ENCODE assay signal across 16 cellular contexts in genomic region chr19:54002495-54003315, GRCh38. TPM values are rescaled to one million over a fixed set of nuclear protein-coding genes. Genes with fewer than 3 reads are reported as not detected.
"Had no signal": no experiment of that assay in that cellular context is flagged by ENCODE, and none has a peak within 500 bp of the region (broad histone marks: within the 10 kb centered on the region; RNA-seq: fewer than 3 reads in every experiment).

No MANE protein-coding gene starts in this region.

- H3K4me1 ChIP-seq: gastrocnemius medialis, heart left ventricle, parathyroid adenoma, thyroid gland had no signal

- ATAC-seq: activated naive CD8-positive, alpha-beta T cell treated with anti-CD3 and anti-CD28 coated beads, Interleukin-2, amount 50 U/mL, for 24 hours; activated T-helper 17 cell treated with anti-CD3 and anti-CD28 coated beads, Interleukin-2, amount 50 U/mL, for 72 hours; gastrocnemius medialis; heart left ventricle; left cardiac atrium; mucosa of descending colon; naive thymus-derived CD4-positive, alpha-beta T cell; stimulated activated naive B cell treated with anti-CD40 and anti-IgM and Interleukin-4, amounts not matched to agents 10 μg/mL and 1 μg/mL and 100 μg/mL, for 72 hours had no signal

- H3K27ac Mint-ChIP-seq: activated naive CD4-positive, alpha-beta T cell treated with anti-CD3 and anti-CD28 coated beads for 36 hours; activated naive CD8-positive, alpha-beta T cell treated with anti-CD3 and anti-CD28 coated beads, Interleukin-2, amount 50 U/mL, for 24 hours; activated T-helper 17 cell treated with anti-CD3 and anti-CD28 coated beads, Interleukin-2, amount 50 U/mL, for 72 hours; naive thymus-derived CD4-positive, alpha-beta T cell; stimulated activated naive B cell treated with anti-CD40 and anti-IgM and Interleukin-4, amounts not matched to agents 10 μg/mL and 1 μg/mL and 100 μg/mL, for 72 hours had no signal

- H3K9me3 Mint-ChIP-seq: activated naive CD4-positive, alpha-beta T cell treated with anti-CD3 and anti-CD28 coated beads for 36 hours; activated naive CD8-positive, alpha-beta T cell treated with anti-CD3 and anti-CD28 coated beads, Interleukin-2, amount 50 U/mL, for 24 hours; activated T-helper 17 cell treated with anti-CD3 and anti-CD28 coated beads, Interleukin-2, amount 50 U/mL, for 72 hours had no signal

- FAIRE-seq: colon had no signal

- H3K27me3 ChIP-seq: gastrocnemius medialis, thyroid gland had no signal

- H3K4me3 ChIP-seq: gastrocnemius medialis, heart left ventricle, mucosa of descending colon, thyroid gland had no signal

- H3K36me3 ChIP-seq: heart left ventricle, thyroid gland had no signal

- H3K79me2 ChIP-seq: parathyroid adenoma had no signal

- H3K27ac ChIP-seq: gastrocnemius medialis, heart left ventricle, parathyroid adenoma, thyroid gland had no signal

- H2AFZ ChIP-seq: parathyroid adenoma had no signal

- H3K9me3 ChIP-seq: gastrocnemius medialis, heart left ventricle, mucosa of descending colon, thyroid gland had no signal

- H3K4me3 Mint-ChIP-seq: activated naive CD4-positive, alpha-beta T cell treated with anti-CD3 and anti-CD28 coated beads for 36 hours; activated naive CD8-positive, alpha-beta T cell treated with anti-CD3 and anti-CD28 coated beads, Interleukin-2, amount 50 U/mL, for 24 hours; activated T-helper 17 cell treated with anti-CD3 and anti-CD28 coated beads, Interleukin-2, amount 50 U/mL, for 72 hours; naive thymus-derived CD4-positive, alpha-beta T cell; stimulated activated naive B cell treated with anti-CD40 and anti-IgM and Interleukin-4, amounts not matched to agents 10 μg/mL and 1 μg/mL and 100 μg/mL, for 72 hours had no signal

- H3K9ac ChIP-seq: parathyroid adenoma had no signal

- H3K36me3 Mint-ChIP-seq: naive thymus-derived CD4-positive, alpha-beta T cell; stimulated activated naive B cell treated with anti-CD40 and anti-IgM and Interleukin-4, amounts not matched to agents 10 μg/mL and 1 μg/mL and 100 μg/mL, for 72 hours had no signal

- H3K4me1 Mint-ChIP-seq: activated naive CD8-positive, alpha-beta T cell treated with anti-CD3 and anti-CD28 coated beads, Interleukin-2, amount 50 U/mL, for 24 hours; activated T-helper 17 cell treated with anti-CD3 and anti-CD28 coated beads, Interleukin-2, amount 50 U/mL, for 72 hours; stimulated activated naive B cell treated with anti-CD40 and anti-IgM and Interleukin-4, amounts not matched to agents 10 μg/mL and 1 μg/mL and 100 μg/mL, for 72 hours had no signal

- DNase-seq: activated CD4-positive, alpha-beta T cell treated with anti-CD3 and anti-CD28 coated beads, Interleukin-2, amount 50 U/mL, for 48 hours; activated CD4-positive, CD25-positive, alpha-beta regulatory T cell treated with anti-CD3 and anti-CD28 coated beads, Interleukin-2, amount 50 U/mL, for 72 hours; activated naive CD4-positive, alpha-beta T cell treated with anti-CD3 and anti-CD28 coated beads for 36 hours; activated naive CD8-positive, alpha-beta T cell treated with anti-CD3 and anti-CD28 coated beads, Interleukin-2, amount 50 U/mL, for 24 hours; gastrocnemius medialis; heart left ventricle; left cardiac atrium; mucosa of descending colon; naive thymus-derived CD4-positive, alpha-beta T cell; stimulated activated naive B cell treated with anti-CD40 and anti-IgM and Interleukin-4, amounts not matched to agents 10 μg/mL and 1 μg/mL and 100 μg/mL, for 72 hours; thyroid gland had no signal

RNA-seq across cellular contexts. Expression of gene CACNG6, which starts 11.3 kb away (rescaled TPM):
- total RNA-seq: activated naive CD4-positive, alpha-beta T cell treated with anti-CD3 and anti-CD28 coated beads for 36 hours; activated T-helper 17 cell treated with anti-CD3 and anti-CD28 coated beads, Interleukin-2, amount 50 U/mL, for 72 hours; cardiac septum; heart left ventricle; mucosa of descending colon; T-helper 1 cell treated with Interleukin-12 subunit alpha and Interleukin-12 subunit beta and Interleukin-4 antibody, amounts not matched to agents 30 ng/mL and 1 ng/mL, for 36 hours; thyroid gland had no signal

RNA-seq across cellular contexts. Expression of gene CACNG8, which starts 40.0 kb away (rescaled TPM):
- total RNA-seq: activated naive CD4-positive, alpha-beta T cell treated with anti-CD3 and anti-CD28 coated beads for 36 hours; T-helper 1 cell treated with Interleukin-12 subunit alpha and Interleukin-12 subunit beta and Interleukin-4 antibody, amounts not matched to agents 30 ng/mL and 1 ng/mL, for 36 hours; thyroid gland had no signal
